In genomic region chr19:7943444-7944176, GRCh38 we compare ENCODE assay signal across 1 cellular context.
TF ChIP-seq lines count a peak whose summit lies in the region.

A gene with protein sequence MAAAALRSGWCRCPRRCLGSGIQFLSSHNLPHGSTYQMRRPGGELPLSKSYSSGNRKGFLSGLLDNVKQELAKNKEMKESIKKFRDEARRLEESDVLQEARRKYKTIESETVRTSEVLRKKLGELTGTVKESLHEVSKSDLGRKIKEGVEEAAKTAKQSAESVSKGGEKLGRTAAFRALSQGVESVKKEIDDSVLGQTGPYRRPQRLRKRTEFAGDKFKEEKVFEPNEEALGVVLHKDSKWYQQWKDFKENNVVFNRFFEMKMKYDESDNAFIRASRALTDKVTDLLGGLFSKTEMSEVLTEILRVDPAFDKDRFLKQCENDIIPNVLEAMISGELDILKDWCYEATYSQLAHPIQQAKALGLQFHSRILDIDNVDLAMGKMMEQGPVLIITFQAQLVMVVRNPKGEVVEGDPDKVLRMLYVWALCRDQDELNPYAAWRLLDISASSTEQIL (minus strand): TSS chr19:7943666. CDS start chr19:7943651, 15 bp downstream.

TF ChIP-seq in K562, 482 proteins besides CTCF, POLR2A, EP300 and RAD21 (continued from another document and continues in another):
- TF ChIP-seq CREB5 (CRISPR knock-in tag; IDR thresholded peaks at IDR 0.05), result no peak
- TF ChIP-seq TFAP4 (CRISPR knock-in tag; IDR thresholded peaks at IDR 0.05; ENCODE audit: borderline replicate concordance), result peak; percentile 81
- TF ChIP-seq MNT (conservative IDR thresholded peaks at IDR 0.05), result peak; percentile 98 to 99
- TF ChIP-seq MBD2 (IDR thresholded peaks at IDR 0.05; ENCODE audit: borderline replicate concordance, low read depth), result peak; percentile 90
- TF ChIP-seq POLR2AphosphoS5 (IDR thresholded peaks at IDR 0.05; ENCODE audit: control insufficient read depth, insufficient read depth, low read depth, low read length), result peak; percentile 71
- TF ChIP-seq SMARCB1 (IDR thresholded peaks at IDR 0.05; ENCODE audit: insufficient read length, low read depth), result no peak
- peak; percentile 95 for TF ChIP-seq ESRRA (IDR thresholded peaks at IDR 0.05; ENCODE audit: borderline replicate concordance, low read depth)
- no peak for TF ChIP-seq EHMT2 (IDR thresholded peaks at IDR 0.05)
- TF ChIP-seq ZNF57 (CRISPR knock-in tag; IDR thresholded peaks at IDR 0.05), result 0 out of 2 replicates have a peak, but pooled peaks have one; percentile 20
- TF ChIP-seq NR2C2 (CRISPR knock-in tag; IDR thresholded peaks at IDR 0.05), result 0 out of 2 replicates have a peak, but pooled peaks have one; percentile 32
- TF ChIP-seq NR2C2 (tag; IDR thresholded peaks at IDR 0.05), result peak; percentile 95
- TF ChIP-seq NKRF (IDR thresholded peaks at IDR 0.05; ENCODE audit: borderline replicate concordance), result peak; percentile 100
- TF ChIP-seq FOS (IDR thresholded peaks at IDR 0.05; ENCODE audit: extremely low read depth, insufficient read length), result peak; percentile 87
- TF ChIP-seq, protein P1, sequence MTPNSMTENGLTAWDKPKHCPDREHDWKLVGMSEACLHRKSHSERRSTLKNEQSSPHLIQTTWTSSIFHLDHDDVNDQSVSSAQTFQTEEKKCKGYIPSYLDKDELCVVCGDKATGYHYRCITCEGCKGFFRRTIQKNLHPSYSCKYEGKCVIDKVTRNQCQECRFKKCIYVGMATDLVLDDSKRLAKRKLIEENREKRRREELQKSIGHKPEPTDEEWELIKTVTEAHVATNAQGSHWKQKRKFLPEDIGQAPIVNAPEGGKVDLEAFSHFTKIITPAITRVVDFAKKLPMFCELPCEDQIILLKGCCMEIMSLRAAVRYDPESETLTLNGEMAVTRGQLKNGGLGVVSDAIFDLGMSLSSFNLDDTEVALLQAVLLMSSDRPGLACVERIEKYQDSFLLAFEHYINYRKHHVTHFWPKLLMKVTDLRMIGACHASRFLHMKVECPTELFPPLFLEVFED (CRISPR knock-in tag; conservative IDR thresholded peaks at IDR 0.05), result 0 out of 2 replicates have a peak, but pooled peaks have one; percentile 32
- TF ChIP-seq SIN3B (IDR thresholded peaks at IDR 0.05; ENCODE audit: low read depth), result peak; percentile 96
- peak; percentile 27 for TF ChIP-seq RBM25 (IDR thresholded peaks at IDR 0.05; ENCODE audit: low read depth, low read length, severe bottlenecking)
- no peak for TF ChIP-seq MYNN (IDR thresholded peaks at IDR 0.05)
- TF ChIP-seq MYNN (CRISPR knock-in tag; IDR thresholded peaks at IDR 0.05), result no peak
- TF ChIP-seq SP2 (IDR thresholded peaks at IDR 0.05; ENCODE audit: extremely low read depth, low read depth, low read length, poor library complexity, severe bottlenecking), result peak; percentile 65
- peak; percentile 76; the same call in 1 of the 2 replicates for TF ChIP-seq GTF2E2 (tag; IDR thresholded peaks at IDR 0.05)
- TF ChIP-seq HDAC1 (IDR thresholded peaks at IDR 0.05), result peak in 1 of 2 experiments; percentile 99; a peak in 2 of 4 replicates
- TF ChIP-seq BMI1 (IDR thresholded peaks at IDR 0.05; ENCODE audit: low read length), result no peak
- peak; percentile 99 for TF ChIP-seq RBFOX2 (IDR thresholded peaks at IDR 0.05; ENCODE audit: low read depth, low read length)
- no peak for TF ChIP-seq FOXJ3 (CRISPR knock-in tag; IDR thresholded peaks at IDR 0.05)
- TF ChIP-seq SIRT6 (IDR thresholded peaks at IDR 0.05; ENCODE audit: low read depth, low read length), result no peak
- no peak for TF ChIP-seq ZNF830 (CRISPR knock-in tag; IDR thresholded peaks at IDR 0.05)
- no peak for TF ChIP-seq XRCC3 (IDR thresholded peaks at IDR 0.05)
- TF ChIP-seq CEBPG (CRISPR knock-in tag; IDR thresholded peaks at IDR 0.05), result peak; percentile 99
- peak; percentile 99 to 100 for TF ChIP-seq CEBPG (tag; conservative IDR thresholded peaks at IDR 0.05 in 1 of 2, IDR thresholded peaks at IDR 0.05 in 1 of 2)
- no peak for TF ChIP-seq ZNF764 (CRISPR knock-in tag; IDR thresholded peaks at IDR 0.05; ENCODE audit: low read depth)
- TF ChIP-seq EZH2 (IDR thresholded peaks at IDR 0.05; ENCODE audit: borderline replicate concordance, low read depth, low read length), result no peak
- no peak for TF ChIP-seq EWSR1 (IDR thresholded peaks at IDR 0.05; ENCODE audit: borderline replicate concordance, low read depth, partially characterized antibody)
- 0 out of 2 replicates have a peak, but pooled peaks have one; percentile 29 for TF ChIP-seq E2F4 (CRISPR knock-in tag; IDR thresholded peaks at IDR 0.05; ENCODE audit: low read depth)
- no peak for TF ChIP-seq NR3C1 (CRISPR knock-in tag; IDR thresholded peaks at IDR 0.05)
- TF ChIP-seq, protein P2, sequence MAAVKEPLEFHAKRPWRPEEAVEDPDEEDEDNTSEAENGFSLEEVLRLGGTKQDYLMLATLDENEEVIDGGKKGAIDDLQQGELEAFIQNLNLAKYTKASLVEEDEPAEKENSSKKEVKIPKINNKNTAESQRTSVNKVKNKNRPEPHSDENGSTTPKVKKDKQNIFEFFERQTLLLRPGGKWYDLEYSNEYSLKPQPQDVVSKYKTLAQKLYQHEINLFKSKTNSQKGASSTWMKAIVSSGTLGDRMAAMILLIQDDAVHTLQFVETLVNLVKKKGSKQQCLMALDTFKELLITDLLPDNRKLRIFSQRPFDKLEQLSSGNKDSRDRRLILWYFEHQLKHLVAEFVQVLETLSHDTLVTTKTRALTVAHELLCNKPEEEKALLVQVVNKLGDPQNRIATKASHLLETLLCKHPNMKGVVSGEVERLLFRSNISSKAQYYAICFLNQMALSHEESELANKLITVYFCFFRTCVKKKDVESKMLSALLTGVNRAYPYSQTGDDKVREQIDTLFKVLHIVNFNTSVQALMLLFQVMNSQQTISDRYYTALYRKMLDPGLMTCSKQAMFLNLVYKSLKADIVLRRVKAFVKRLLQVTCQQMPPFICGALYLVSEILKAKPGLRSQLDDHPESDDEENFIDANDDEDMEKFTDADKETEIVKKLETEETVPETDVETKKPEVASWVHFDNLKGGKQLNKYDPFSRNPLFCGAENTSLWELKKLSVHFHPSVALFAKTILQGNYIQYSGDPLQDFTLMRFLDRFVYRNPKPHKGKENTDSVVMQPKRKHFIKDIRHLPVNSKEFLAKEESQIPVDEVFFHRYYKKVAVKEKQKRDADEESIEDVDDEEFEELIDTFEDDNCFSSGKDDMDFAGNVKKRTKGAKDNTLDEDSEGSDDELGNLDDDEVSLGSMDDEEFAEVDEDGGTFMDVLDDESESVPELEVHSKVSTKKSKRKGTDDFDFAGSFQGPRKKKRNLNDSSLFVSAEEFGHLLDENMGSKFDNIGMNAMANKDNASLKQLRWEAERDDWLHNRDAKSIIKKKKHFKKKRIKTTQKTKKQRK (IDR thresholded peaks at IDR 0.05; ENCODE audit: borderline replicate concordance, low read depth, low read length), result peak; percentile 67; the same call in 1 of the 2 replicates
- no peak for TF ChIP-seq ZNF644 (tag; IDR thresholded peaks at IDR 0.05; ENCODE audit: low read depth)
- TF ChIP-seq ZNF347 (CRISPR knock-in tag; IDR thresholded peaks at IDR 0.05; ENCODE audit: low read depth), result no peak
- peak in 1 of 2 experiments; percentile 51; a peak in 1 of 4 replicates for TF ChIP-seq SRF (CRISPR knock-in tag; IDR thresholded peaks at IDR 0.05)
- TF ChIP-seq MTA1 (IDR thresholded peaks at IDR 0.05; ENCODE audit: borderline replicate concordance), result peak; percentile 96
- no peak for TF ChIP-seq TFAM (CRISPR knock-in tag; conservative IDR thresholded peaks at IDR 0.05)
- TF ChIP-seq RNF2 (IDR thresholded peaks at IDR 0.05), result 0 out of 2 replicates have a peak, but pooled peaks have one; percentile 24
- no peak for TF ChIP-seq ZNF609 (CRISPR knock-in tag; IDR thresholded peaks at IDR 0.05; ENCODE audit: borderline replicate concordance)
- TF ChIP-seq U2AF2 (optimal IDR thresholded peaks at IDR 0.05; ENCODE audit: low read depth, low read length), result no peak
- TF ChIP-seq RBM22 (IDR thresholded peaks at IDR 0.05; ENCODE audit: low read depth, low read length, poor library complexity, severe bottlenecking), result peak; percentile 72
- peak; percentile 99 for TF ChIP-seq POLR2G (IDR thresholded peaks at IDR 0.05; ENCODE audit: low read depth, low read length)
- TF ChIP-seq PHTF2 (CRISPR knock-in tag; IDR thresholded peaks at IDR 0.05), result no peak
